ENCODE assay signal across 1 cellular context in genomic region chr17:82030470-82031302, GRCh38.
TF ChIP-seq lines count a peak whose summit lies in the region.

No MANE protein-coding gene starts in this region.

TF ChIP-seq in GM12878, 131 proteins besides CTCF, POLR2A, EP300 and RAD21 (continues in another document):
- TF ChIP-seq SP1 (IDR thresholded peaks at IDR 0.05; ENCODE audit: low read depth, low read length) (no peak), CBFB (IDR thresholded peaks at IDR 0.05; ENCODE audit: low read depth) (0 out of 2 replicates have a peak, but pooled peaks have one; percentile 24), ZSCAN29 (IDR thresholded peaks at IDR 0.05) (no peak), LARP7 (IDR thresholded peaks at IDR 0.05) (peak; percentile 44; the same call in 1 of the 2 replicates), GATAD2B (conservative IDR thresholded peaks at IDR 0.05; ENCODE audit: low read depth) (peak; percentile 58), ZBTB11 (CRISPR knock-in tag; IDR thresholded peaks at IDR 0.05) (no peak), E4F1 (IDR thresholded peaks at IDR 0.05; ENCODE audit: borderline replicate concordance, partially characterized antibody) (no peak), NRF1 (conservative IDR thresholded peaks at IDR 0.05; ENCODE audit: low read depth, low read length) (no peak), POU2F2 (IDR thresholded peaks at IDR 0.05; ENCODE audit: borderline replicate concordance, low read depth, low read length) (0 out of 3 replicates have a peak, but pooled peaks have one; percentile 12), MLLT1 (IDR thresholded peaks at IDR 0.05) (no peak), NR2F1 (conservative IDR thresholded peaks at IDR 0.05) (no peak), BHLHE40 (IDR thresholded peaks at IDR 0.05; ENCODE audit: borderline replicate concordance in 1 of 2, low read depth in 2 of 2, low read length in 1 of 2) (peak; percentile 53 to 54; a peak in 2 of 4 replicates), RAD51 (IDR thresholded peaks at IDR 0.05) (no peak), ZNF217 (IDR thresholded peaks at IDR 0.05) (no peak), MXI1 (IDR thresholded peaks at IDR 0.05; ENCODE audit: low read depth, low read length) (peak; percentile 41; the same call in 1 of the 2 replicates), NR2C1 (IDR thresholded peaks at IDR 0.05) (no peak), SMAD1 (IDR thresholded peaks at IDR 0.05; ENCODE audit: low read depth, partially characterized antibody) (no peak), ZNF622 (IDR thresholded peaks at IDR 0.05) (no peak), NKRF (conservative IDR thresholded peaks at IDR 0.05) (0 out of 2 replicates have a peak, but pooled peaks have one; percentile 17), POLR2AphosphoS5 (IDR thresholded peaks at IDR 0.05; ENCODE audit: low read length) (no peak), SUPT20H (IDR thresholded peaks at IDR 0.05; ENCODE audit: borderline replicate concordance, control insufficient read depth, low read depth, low read length) (no peak), TARDBP (IDR thresholded peaks at IDR 0.05; ENCODE audit: borderline replicate concordance) (no peak), ZNF24 (IDR thresholded peaks at IDR 0.05) (no peak), BRCA1 (IDR thresholded peaks at IDR 0.05; ENCODE audit: low read depth, low read length) (no peak), BCLAF1 (IDR thresholded peaks at IDR 0.05) (no peak), YBX1 (IDR thresholded peaks at IDR 0.05) (no peak), ELK1 (IDR thresholded peaks at IDR 0.05; ENCODE audit: low read depth, low read length) (no peak), HDAC6 (IDR thresholded peaks at IDR 0.05; ENCODE audit: unreplicated experiment) (peak; percentile 29), TBL1XR1 (IDR thresholded peaks at IDR 0.05; ENCODE audit: low read depth, low read length) (no peak), HDGF (IDR thresholded peaks at IDR 0.05) (no peak), USF2 (IDR thresholded peaks at IDR 0.05; ENCODE audit: borderline replicate concordance, low read depth, low read length) (no peak), CHD2 (IDR thresholded peaks at IDR 0.05; ENCODE audit: borderline replicate concordance, low read depth, low read length) (0 out of 2 replicates have a peak, but pooled peaks have one; percentile 15), PKNOX1 (IDR thresholded peaks at IDR 0.05) (no peak), PML (IDR thresholded peaks at IDR 0.05; ENCODE audit: low read length) (no peak), ZBTB33 (IDR thresholded peaks at IDR 0.05) (peak; percentile 91), RBBP5 (conservative IDR thresholded peaks at IDR 0.05) (no peak), SUZ12 (IDR thresholded peaks at IDR 0.05; ENCODE audit: unreplicated experiment) (no peak), RUNX3 (IDR thresholded peaks at IDR 0.05; ENCODE audit: low read length) (peak; percentile 33), EED (IDR thresholded peaks at IDR 0.05; ENCODE audit: low read depth) (peak; percentile 50), SMAD5 (IDR thresholded peaks at IDR 0.05; ENCODE audit: low read depth) (no peak), ATF3 (IDR thresholded peaks at IDR 0.05; ENCODE audit: borderline replicate concordance, extremely low read depth, low read depth, low read length) (no peak), KLF5 (IDR thresholded peaks at IDR 0.05; ENCODE audit: partially characterized antibody) (no peak), ATF7 (IDR thresholded peaks at IDR 0.05; ENCODE audit: low read depth) (no peak), IRF3 (IDR thresholded peaks at IDR 0.05) (no peak), KDM1A (IDR thresholded peaks at IDR 0.05; ENCODE audit: borderline replicate concordance) (no peak), SMC3 (IDR thresholded peaks at IDR 0.05; ENCODE audit: borderline replicate concordance, low read length) (peak; percentile 91), FOXK2 (IDR thresholded peaks at IDR 0.05) (no peak), RCOR1 (conservative IDR thresholded peaks at IDR 0.05; ENCODE audit: low read depth, low read length) (no peak)
